Comparison of ENCODE assay signal across 1 cellular context in the genomic region with DNA sequence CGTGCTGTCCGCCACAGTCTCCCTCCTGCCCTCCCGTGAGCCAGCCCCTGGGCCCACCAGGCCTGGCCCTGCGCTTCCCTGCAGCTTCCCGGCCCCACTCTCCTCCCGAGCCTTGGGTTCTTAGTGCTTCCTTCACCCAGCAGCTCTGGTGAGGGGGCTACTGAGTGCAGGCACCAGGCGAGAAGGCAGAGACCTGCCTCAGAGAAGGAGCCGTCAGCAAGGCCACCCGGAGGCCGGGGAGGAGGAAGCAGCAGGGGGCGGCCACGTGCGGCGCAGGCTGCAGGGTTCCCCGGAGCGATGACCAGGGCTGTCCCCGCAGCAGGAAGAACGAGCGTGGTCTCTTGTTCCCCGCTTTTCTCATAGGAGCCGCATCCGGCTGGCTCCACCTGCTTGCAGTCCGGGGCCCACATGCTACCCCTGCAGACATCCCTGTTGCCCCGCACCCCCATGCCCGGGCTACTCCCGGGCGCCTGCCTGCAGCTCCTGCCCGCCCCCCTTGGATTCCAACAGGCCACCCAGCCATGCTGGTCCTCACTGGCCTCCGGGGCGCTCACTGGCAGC.
A peak's percentile ranks its signal among the peaks of the same experiment; 100 is the strongest.
TF ChIP-seq lines count a peak whose summit lies in the region.

No MANE protein-coding gene starts in this region.

TF ChIP-seq in HepG2, 621 proteins besides CTCF, POLR2A, EP300 and RAD21 (continued from another document and continues in another):
- TF ChIP-seq YY1 (IDR thresholded peaks at IDR 0.05; ENCODE audit: insufficient read depth, insufficient replicate concordance, low read depth, low read length) (no peak), NONO (IDR thresholded peaks at IDR 0.05) (no peak), NONO (CRISPR knock-in tag; conservative IDR thresholded peaks at IDR 0.05) (no peak), ISL2 (CRISPR knock-in tag; IDR thresholded peaks at IDR 0.05) (peak; percentile 53; the same call in 1 of the 2 replicates), FOXM1 (CRISPR knock-in tag; IDR thresholded peaks at IDR 0.05) (peak; percentile 84; the same call in 1 of the 2 replicates), JUNB (CRISPR knock-in tag; IDR thresholded peaks at IDR 0.05; ENCODE audit: borderline replicate concordance) (no peak), GABPB1 (CRISPR knock-in tag; IDR thresholded peaks at IDR 0.05) (peak; percentile 81), ZNF383 (CRISPR knock-in tag; IDR thresholded peaks at IDR 0.05; ENCODE audit: borderline replicate concordance) (no peak), SATB2 (CRISPR knock-in tag; IDR thresholded peaks at IDR 0.05) (peak; percentile 91), GTF3A (CRISPR knock-in tag; conservative IDR thresholded peaks at IDR 0.05) (no peak), RBAK (CRISPR knock-in tag; IDR thresholded peaks at IDR 0.05) (no peak), GTF2F1 (IDR thresholded peaks at IDR 0.05; ENCODE audit: low read length) (no peak), U2AF1 (optimal IDR thresholded peaks at IDR 0.05; ENCODE audit: low read depth, low read length) (no peak), ZNF124 (CRISPR knock-in tag; IDR thresholded peaks at IDR 0.05) (no peak), ZNF550 (CRISPR knock-in tag; IDR thresholded peaks at IDR 0.05; ENCODE audit: borderline replicate concordance) (no peak), PTBP1 (IDR thresholded peaks at IDR 0.05; ENCODE audit: low read depth, low read length, poor library complexity, severe bottlenecking) (no peak), ZBTB8A (CRISPR knock-in tag; IDR thresholded peaks at IDR 0.05; ENCODE audit: borderline replicate concordance, low read depth) (no peak), ZNF776 (CRISPR knock-in tag; IDR thresholded peaks at IDR 0.05) (peak; percentile 38; the same call in 1 of the 2 replicates), MTA3 (CRISPR knock-in tag; IDR thresholded peaks at IDR 0.05) (no peak), FIP1L1 (IDR thresholded peaks at IDR 0.05; ENCODE audit: borderline replicate concordance, insufficient read depth, low read depth, low read length) (no peak), ZNF441 (CRISPR knock-in tag; IDR thresholded peaks at IDR 0.05; ENCODE audit: borderline replicate concordance) (no peak; the same call in 1 of the 2 replicates), IRX3 (CRISPR knock-in tag; IDR thresholded peaks at IDR 0.05; ENCODE audit: borderline replicate concordance, low read depth) (0 out of 2 replicates have a peak, but pooled peaks have one; percentile 28), ZSCAN30 (CRISPR knock-in tag; IDR thresholded peaks at IDR 0.05) (no peak), ZMYM3 (CRISPR knock-in tag; IDR thresholded peaks at IDR 0.05) (no peak), FOXP1 (IDR thresholded peaks at IDR 0.05) (no peak), FOXP1 (CRISPR knock-in tag; IDR thresholded peaks at IDR 0.05) (no peak), ZNF350 (CRISPR knock-in tag; IDR thresholded peaks at IDR 0.05; ENCODE audit: borderline replicate concordance, low read depth) (peak; percentile 42; the same call in 1 of the 2 replicates), CENPT (CRISPR knock-in tag; IDR thresholded peaks at IDR 0.05; ENCODE audit: low read depth) (peak; percentile 60; the same call in 1 of the 2 replicates), ZFY (CRISPR knock-in tag; IDR thresholded peaks at IDR 0.05) (peak; percentile 74), HNRNPH1 (optimal IDR thresholded peaks at IDR 0.05; ENCODE audit: low read depth, low read length) (no peak)
- TF ChIP-seq, protein P1, sequence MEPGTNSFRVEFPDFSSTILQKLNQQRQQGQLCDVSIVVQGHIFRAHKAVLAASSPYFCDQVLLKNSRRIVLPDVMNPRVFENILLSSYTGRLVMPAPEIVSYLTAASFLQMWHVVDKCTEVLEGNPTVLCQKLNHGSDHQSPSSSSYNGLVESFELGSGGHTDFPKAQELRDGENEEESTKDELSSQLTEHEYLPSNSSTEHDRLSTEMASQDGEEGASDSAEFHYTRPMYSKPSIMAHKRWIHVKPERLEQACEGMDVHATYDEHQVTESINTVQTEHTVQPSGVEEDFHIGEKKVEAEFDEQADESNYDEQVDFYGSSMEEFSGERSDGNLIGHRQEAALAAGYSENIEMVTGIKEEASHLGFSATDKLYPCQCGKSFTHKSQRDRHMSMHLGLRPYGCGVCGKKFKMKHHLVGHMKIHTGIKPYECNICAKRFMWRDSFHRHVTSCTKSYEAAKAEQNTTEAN (CRISPR knock-in tag; conservative IDR thresholded peaks at IDR 0.05) = peak; percentile 89
- TF ChIP-seq, protein P2, sequence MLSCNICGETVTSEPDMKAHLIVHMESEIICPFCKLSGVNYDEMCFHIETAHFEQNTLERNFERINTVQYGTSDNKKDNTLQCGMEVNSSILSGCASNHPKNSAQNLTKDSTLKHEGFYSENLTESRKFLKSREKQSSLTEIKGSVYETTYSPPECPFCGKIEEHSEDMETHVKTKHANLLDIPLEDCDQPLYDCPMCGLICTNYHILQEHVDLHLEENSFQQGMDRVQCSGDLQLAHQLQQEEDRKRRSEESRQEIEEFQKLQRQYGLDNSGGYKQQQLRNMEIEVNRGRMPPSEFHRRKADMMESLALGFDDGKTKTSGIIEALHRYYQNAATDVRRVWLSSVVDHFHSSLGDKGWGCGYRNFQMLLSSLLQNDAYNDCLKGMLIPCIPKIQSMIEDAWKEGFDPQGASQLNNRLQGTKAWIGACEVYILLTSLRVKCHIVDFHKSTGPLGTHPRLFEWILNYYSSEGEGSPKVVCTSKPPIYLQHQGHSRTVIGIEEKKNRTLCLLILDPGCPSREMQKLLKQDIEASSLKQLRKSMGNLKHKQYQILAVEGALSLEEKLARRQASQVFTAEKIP (CRISPR knock-in tag; IDR thresholded peaks at IDR 0.05; ENCODE audit: borderline replicate concordance) = no peak
- TF ChIP-seq, protein P3, sequence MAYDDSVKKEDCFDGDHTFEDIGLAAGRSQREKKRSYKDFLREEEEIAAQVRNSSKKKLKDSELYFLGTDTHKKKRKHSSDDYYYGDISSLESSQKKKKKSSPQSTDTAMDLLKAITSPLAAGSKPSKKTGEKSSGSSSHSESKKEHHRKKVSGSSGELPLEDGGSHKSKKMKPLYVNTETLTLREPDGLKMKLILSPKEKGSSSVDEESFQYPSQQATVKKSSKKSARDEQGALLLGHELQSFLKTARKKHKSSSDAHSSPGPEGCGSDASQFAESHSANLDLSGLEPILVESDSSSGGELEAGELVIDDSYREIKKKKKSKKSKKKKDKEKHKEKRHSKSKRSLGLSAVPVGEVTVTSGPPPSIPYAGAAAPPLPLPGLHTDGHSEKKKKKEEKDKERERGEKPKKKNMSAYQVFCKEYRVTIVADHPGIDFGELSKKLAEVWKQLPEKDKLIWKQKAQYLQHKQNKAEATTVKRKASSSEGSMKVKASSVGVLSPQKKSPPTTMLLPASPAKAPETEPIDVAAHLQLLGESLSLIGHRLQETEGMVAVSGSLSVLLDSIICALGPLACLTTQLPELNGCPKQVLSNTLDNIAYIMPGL (CRISPR knock-in tag; IDR thresholded peaks at IDR 0.05; ENCODE audit: borderline replicate concordance in 1 of 2, low read depth in 1 of 2) = peak; percentile 49 to 57; a peak in 1 of 4 replicates
- TF ChIP-seq, protein P4, sequence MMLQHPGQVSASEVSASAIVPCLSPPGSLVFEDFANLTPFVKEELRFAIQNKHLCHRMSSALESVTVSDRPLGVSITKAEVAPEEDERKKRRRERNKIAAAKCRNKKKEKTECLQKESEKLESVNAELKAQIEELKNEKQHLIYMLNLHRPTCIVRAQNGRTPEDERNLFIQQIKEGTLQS (CRISPR knock-in tag; IDR thresholded peaks at IDR 0.05) = peak; percentile 43; the same call in 1 of the 2 replicates
- TF ChIP-seq, protein P5, sequence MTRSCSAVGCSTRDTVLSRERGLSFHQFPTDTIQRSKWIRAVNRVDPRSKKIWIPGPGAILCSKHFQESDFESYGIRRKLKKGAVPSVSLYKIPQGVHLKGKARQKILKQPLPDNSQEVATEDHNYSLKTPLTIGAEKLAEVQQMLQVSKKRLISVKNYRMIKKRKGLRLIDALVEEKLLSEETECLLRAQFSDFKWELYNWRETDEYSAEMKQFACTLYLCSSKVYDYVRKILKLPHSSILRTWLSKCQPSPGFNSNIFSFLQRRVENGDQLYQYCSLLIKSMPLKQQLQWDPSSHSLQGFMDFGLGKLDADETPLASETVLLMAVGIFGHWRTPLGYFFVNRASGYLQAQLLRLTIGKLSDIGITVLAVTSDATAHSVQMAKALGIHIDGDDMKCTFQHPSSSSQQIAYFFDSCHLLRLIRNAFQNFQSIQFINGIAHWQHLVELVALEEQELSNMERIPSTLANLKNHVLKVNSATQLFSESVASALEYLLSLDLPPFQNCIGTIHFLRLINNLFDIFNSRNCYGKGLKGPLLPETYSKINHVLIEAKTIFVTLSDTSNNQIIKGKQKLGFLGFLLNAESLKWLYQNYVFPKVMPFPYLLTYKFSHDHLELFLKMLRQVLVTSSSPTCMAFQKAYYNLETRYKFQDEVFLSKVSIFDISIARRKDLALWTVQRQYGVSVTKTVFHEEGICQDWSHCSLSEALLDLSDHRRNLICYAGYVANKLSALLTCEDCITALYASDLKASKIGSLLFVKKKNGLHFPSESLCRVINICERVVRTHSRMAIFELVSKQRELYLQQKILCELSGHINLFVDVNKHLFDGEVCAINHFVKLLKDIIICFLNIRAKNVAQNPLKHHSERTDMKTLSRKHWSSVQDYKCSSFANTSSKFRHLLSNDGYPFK (CRISPR knock-in tag; IDR thresholded peaks at IDR 0.05; ENCODE audit: borderline replicate concordance) = peak; percentile 74
- TF ChIP-seq, protein P6, sequence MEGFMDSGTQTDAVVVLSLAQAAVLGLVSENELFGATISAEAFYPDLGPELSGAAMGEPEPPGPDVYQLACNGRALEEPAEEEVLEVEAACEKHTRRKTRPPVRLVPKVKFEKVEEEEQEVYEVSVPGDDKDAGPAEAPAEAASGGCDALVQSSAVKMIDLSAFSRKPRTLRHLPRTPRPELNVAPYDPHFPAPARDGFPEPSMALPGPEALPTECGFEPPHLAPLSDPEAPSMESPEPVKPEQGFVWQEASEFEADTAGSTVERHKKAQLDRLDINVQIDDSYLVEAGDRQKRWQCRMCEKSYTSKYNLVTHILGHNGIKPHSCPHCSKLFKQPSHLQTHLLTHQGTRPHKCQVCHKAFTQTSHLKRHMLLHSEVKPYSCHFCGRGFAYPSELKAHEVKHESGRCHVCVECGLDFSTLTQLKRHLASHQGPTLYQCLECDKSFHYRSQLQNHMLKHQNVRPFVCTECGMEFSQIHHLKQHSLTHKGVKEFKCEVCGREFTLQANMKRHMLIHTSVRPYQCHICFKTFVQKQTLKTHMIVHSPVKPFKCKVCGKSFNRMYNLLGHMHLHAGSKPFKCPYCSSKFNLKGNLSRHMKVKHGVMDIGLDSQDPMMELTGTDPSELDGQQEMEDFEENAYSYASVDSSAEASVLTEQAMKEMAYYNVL (CRISPR knock-in tag; IDR thresholded peaks at IDR 0.05; ENCODE audit: borderline replicate concordance) = no peak
- TF ChIP-seq, protein P7, sequence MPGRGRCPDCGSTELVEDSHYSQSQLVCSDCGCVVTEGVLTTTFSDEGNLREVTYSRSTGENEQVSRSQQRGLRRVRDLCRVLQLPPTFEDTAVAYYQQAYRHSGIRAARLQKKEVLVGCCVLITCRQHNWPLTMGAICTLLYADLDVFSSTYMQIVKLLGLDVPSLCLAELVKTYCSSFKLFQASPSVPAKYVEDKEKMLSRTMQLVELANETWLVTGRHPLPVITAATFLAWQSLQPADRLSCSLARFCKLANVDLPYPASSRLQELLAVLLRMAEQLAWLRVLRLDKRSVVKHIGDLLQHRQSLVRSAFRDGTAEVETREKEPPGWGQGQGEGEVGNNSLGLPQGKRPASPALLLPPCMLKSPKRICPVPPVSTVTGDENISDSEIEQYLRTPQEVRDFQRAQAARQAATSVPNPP (CRISPR knock-in tag; IDR thresholded peaks at IDR 0.05) = no peak; the same call in 1 of the 2 replicates
- TF ChIP-seq, protein P8, sequence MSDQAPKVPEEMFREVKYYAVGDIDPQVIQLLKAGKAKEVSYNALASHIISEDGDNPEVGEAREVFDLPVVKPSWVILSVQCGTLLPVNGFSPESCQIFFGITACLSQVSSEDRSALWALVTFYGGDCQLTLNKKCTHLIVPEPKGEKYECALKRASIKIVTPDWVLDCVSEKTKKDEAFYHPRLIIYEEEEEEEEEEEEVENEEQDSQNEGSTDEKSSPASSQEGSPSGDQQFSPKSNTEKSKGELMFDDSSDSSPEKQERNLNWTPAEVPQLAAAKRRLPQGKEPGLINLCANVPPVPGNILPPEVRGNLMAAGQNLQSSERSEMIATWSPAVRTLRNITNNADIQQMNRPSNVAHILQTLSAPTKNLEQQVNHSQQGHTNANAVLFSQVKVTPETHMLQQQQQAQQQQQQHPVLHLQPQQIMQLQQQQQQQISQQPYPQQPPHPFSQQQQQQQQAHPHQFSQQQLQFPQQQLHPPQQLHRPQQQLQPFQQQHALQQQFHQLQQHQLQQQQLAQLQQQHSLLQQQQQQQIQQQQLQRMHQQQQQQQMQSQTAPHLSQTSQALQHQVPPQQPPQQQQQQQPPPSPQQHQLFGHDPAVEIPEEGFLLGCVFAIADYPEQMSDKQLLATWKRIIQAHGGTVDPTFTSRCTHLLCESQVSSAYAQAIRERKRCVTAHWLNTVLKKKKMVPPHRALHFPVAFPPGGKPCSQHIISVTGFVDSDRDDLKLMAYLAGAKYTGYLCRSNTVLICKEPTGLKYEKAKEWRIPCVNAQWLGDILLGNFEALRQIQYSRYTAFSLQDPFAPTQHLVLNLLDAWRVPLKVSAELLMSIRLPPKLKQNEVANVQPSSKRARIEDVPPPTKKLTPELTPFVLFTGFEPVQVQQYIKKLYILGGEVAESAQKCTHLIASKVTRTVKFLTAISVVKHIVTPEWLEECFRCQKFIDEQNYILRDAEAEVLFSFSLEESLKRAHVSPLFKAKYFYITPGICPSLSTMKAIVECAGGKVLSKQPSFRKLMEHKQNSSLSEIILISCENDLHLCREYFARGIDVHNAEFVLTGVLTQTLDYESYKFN (CRISPR knock-in tag; conservative IDR thresholded peaks at IDR 0.05) = 0 out of 2 replicates have a peak, but pooled peaks have one; percentile 26
- TF ChIP-seq, protein P9, sequence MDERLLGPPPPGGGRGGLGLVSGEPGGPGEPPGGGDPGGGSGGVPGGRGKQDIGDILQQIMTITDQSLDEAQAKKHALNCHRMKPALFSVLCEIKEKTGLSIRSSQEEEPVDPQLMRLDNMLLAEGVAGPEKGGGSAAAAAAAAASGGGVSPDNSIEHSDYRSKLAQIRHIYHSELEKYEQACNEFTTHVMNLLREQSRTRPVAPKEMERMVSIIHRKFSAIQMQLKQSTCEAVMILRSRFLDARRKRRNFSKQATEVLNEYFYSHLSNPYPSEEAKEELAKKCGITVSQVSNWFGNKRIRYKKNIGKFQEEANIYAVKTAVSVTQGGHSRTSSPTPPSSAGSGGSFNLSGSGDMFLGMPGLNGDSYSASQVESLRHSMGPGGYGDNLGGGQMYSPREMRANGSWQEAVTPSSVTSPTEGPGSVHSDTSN (CRISPR knock-in tag; IDR thresholded peaks at IDR 0.05) = no peak
- TF ChIP-seq, protein P10, sequence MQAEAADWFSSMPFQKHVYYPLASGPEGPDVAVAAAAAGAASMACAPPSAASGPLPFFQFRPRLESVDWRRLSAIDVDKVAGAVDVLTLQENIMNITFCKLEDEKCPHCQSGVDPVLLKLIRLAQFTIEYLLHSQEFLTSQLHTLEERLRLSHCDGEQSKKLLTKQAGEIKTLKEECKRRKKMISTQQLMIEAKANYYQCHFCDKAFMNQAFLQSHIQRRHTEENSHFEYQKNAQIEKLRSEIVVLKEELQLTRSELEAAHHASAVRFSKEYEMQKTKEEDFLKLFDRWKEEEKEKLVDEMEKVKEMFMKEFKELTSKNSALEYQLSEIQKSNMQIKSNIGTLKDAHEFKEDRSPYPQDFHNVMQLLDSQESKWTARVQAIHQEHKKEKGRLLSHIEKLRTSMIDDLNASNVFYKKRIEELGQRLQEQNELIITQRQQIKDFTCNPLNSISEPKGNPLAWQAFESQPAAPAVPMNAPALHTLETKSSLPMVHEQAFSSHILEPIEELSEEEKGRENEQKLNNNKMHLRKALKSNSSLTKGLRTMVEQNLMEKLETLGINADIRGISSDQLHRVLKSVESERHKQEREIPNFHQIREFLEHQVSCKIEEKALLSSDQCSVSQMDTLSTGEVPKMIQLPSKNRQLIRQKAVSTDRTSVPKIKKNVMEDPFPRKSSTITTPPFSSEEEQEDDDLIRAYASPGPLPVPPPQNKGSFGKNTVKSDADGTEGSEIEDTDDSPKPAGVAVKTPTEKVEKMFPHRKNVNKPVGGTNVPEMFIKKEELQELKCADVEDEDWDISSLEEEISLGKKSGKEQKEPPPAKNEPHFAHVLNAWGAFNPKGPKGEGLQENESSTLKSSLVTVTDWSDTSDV (CRISPR knock-in tag; IDR thresholded peaks at IDR 0.05) = peak; percentile 94
